In genomic region chr4:164959896-164960295, GRCh38 we compare ENCODE assay signal across 22 cellular contexts. TPM values are rescaled to one million over a fixed set of nuclear protein-coding genes. Genes with fewer than 3 reads are reported as not detected.
DNase-seq lines count a peak whose midpoint lies in the region; ATAC-seq and TF ChIP-seq lines count a peak whose summit lies in the region.
"Had no signal": no experiment of that assay in that cellular context is flagged by ENCODE, and none has a peak within 500 bp of the region (broad histone marks: within the 10 kb centered on the region; RNA-seq: fewer than 3 reads in every experiment).

No MANE protein-coding gene starts in this region.

- 7% methylated on average over 2 of the region's 2 CpGs for WGBS in mammary epithelial cell (ENCODE audit: low coverage, missing lambda C conversion rate)

- no peaks in the 10 kb centered on the region for H4K20me1 ChIP-seq in mammary epithelial cell (ENCODE audit: insufficient read depth, low read length)

- H3K27ac ChIP-seq in mammary epithelial cell (ENCODE audit: insufficient read depth, low read depth, low read length) = no peak overlapping the region
- H3K27ac ChIP-seq: SK-N-MC, transverse colon had no signal

- no peak overlapping the region for H3K9ac ChIP-seq in mammary epithelial cell (ENCODE audit: insufficient read depth, low read length)

- no peaks in the 10 kb centered on the region for H3K4me1 ChIP-seq in mammary epithelial cell (ENCODE audit: insufficient read depth, low read length)
- H3K4me1 ChIP-seq: HAP-1 had no signal

- BruUV-seq in mammary epithelial cell (replicated peaks; lab: Mats Ljungman, UMichigan) = no TSS peak

- peak; percentile 61 for DNase-seq in EH (ENCODE audit: low read depth)
- DNase-seq in LoVo (ENCODE audit: low spot score) = peak; percentile 2
- DNase-seq in mammary epithelial cell = peak; percentile 75
- DNase-seq in iris pigment epithelial cell (ENCODE audit: low read depth) = peak; percentile 62
- DNase-seq in stimulated activated CD4-positive, alpha-beta T cell treated with anti-CD3 and anti-CD28 coated beads, Interleukin-2, amount 100 ng/mL, for 48 hours = no peak
- DNase-seq: activated naive CD8-positive, alpha-beta T cell treated with anti-CD3 and anti-CD28 coated beads, Interleukin-2, amount 50 U/mL, for 24 hours; DND-41; glutamatergic neuron; Karpas-422; NCI-H1417; NCI-H2171 treated with DMSO at 0.1 percent for 48 hours; NCI-H748 treated with DMSO at 0.1 percent for 48 hours; nucleus accumbens; stimulated activated naive CD4-positive, alpha-beta T cell; transverse colon had no signal

- peak overlapping the region; percentile 36 for H3K4me2 ChIP-seq in mammary epithelial cell (ENCODE audit: insufficient read depth, low read depth, low read length)

- H3K79me2 ChIP-seq in mammary epithelial cell (ENCODE audit: insufficient read depth, low read length) = peaks cover 7% of the 10 kb centered on the region

- no peak overlapping the region for H3K4me3 ChIP-seq in mammary epithelial cell (replicated peaks in 1 of 3; ENCODE audit: insufficient read depth in 1 of 3, low read depth in 2 of 3, low read length in 3 of 3)
- H3K4me3 ChIP-seq: HAP-1, SK-N-MC, transverse colon had no signal

- dilution Hi-C loops in mammary epithelial cell (cut with HindIII; ENCODE audit: low sequenced_read_pairs) = no loop called here

- no peak for TF ChIP-seq CTCF in mammary epithelial cell (conservative IDR thresholded peaks at IDR 0.05 in 1 of 2, IDR thresholded peaks at IDR 0.05 in 1 of 2; ENCODE audit: extremely low read depth in 1 of 2, insufficient read depth in 1 of 2, low read depth in 1 of 2, low read length in 2 of 2)

- no peak overlapping the region for H2AFZ ChIP-seq in mammary epithelial cell (ENCODE audit: low read depth, low read length)

- no peaks in the 10 kb centered on the region for H3K36me3 ChIP-seq in mammary epithelial cell (ENCODE audit: insufficient read depth, low read length)
- H3K36me3 ChIP-seq: HAP-1, transverse colon had no signal

- CTCF ChIA-PET in mammary epithelial cell (lab: Charles Lee; ENCODE audit: low non-redundant PET) = no interaction called here

- no peaks in the 10 kb centered on the region for H3K27me3 ChIP-seq in mammary epithelial cell (ENCODE audit: insufficient read depth, low read length)
- H3K27me3 ChIP-seq: transverse colon had no signal

- intact Hi-C loops in mammary epithelial cell (cut with micrococcal nuclease) = no loop called here

- in situ Hi-C loops in mammary epithelial cell (cut with MboI; ENCODE audit: low sequenced_read_pairs in 2 of 2) = no loop called here

- no peaks in the 10 kb centered on the region for H3K9me3 ChIP-seq in mammary epithelial cell (replicated peaks; ENCODE audit: insufficient read depth, low read length)
- H3K9me3 ChIP-seq: HAP-1, transverse colon had no signal

- ATAC-seq in GM18870 (IDR thresholded peaks at IDR 0.05; ENCODE audit: unreplicated experiment) (no peak), HG03045 (IDR thresholded peaks at IDR 0.05; ENCODE audit: unreplicated experiment) (no peak), GM19452 (IDR thresholded peaks at IDR 0.05; ENCODE audit: unreplicated experiment) (no peak)
- ATAC-seq: activated CD4-positive, CD25-positive, alpha-beta regulatory T cell treated with anti-CD3 and anti-CD28 coated beads, Interleukin-2, amount 50 U/mL, for 24 hours; activated naive CD8-positive, alpha-beta T cell treated with anti-CD3 and anti-CD28 coated beads, Interleukin-2, amount 50 U/mL, for 24 hours had no signal

RNA-seq across cellular contexts. Expression of gene TRIM61, which starts 17.6 kb away (rescaled TPM):
- total RNA-seq in mammary epithelial cell = not detected
- polyA plus RNA-seq in mammary epithelial cell = not detected
- polyA minus RNA-seq in mammary epithelial cell = not detected
- total RNA-seq: lower leg skin, transverse colon had no signal

Comparison
In these comparisons a context has a peak if more than half of its experiments do, and no peak if none do; other contexts are left out.
1. DNase-seq: peak in EH (single experiment), LoVo (single experiment), mammary epithelial cell (single experiment) and iris pigment epithelial cell (single experiment); none in stimulated activated CD4-positive, alpha-beta T cell treated with anti-CD3 and anti-CD28 coated beads, Interleukin-2, amount 100 ng/mL, for 48 hours (0 of 2).